In genomic region chr15:96171842-96172241, GRCh38 we compare ENCODE assay signal across 21 cellular contexts.
A peak's percentile ranks its signal among the peaks of the same experiment; 100 is the strongest.
DNase-seq lines count a peak whose midpoint lies in the region; ATAC-seq, FAIRE-seq and TF ChIP-seq lines count a peak whose summit lies in the region.
"Had no signal": no experiment of that assay in that cellular context is flagged by ENCODE, and none has a peak within 500 bp of the region (broad histone marks: within the 10 kb centered on the region; RNA-seq: fewer than 3 reads in every experiment).

No MANE protein-coding gene starts in this region.

- H3K36me3 Mint-ChIP-seq in activated naive CD8-positive, alpha-beta T cell treated with anti-CD3 and anti-CD28 coated beads, Interleukin-2, amount 50 U/mL, for 24 hours (ENCODE audit: low read depth): no peaks in the 10 kb centered on the region

- peak; percentile 43 to 65 (median 52) for ATAC-seq in pancreas
- no peak for ATAC-seq in activated naive CD8-positive, alpha-beta T cell treated with anti-CD3 and anti-CD28 coated beads, Interleukin-2, amount 50 U/mL, for 24 hours
- ATAC-seq: Right ventricle myocardium inferior had no signal

- peaks cover 9% of the 10 kb centered on the region; the same call in 1 of the 2 replicates for H3K9me3 ChIP-seq in iPS-20b (ENCODE audit: insufficient read depth, low read depth, low read length)
- no peaks in the 10 kb centered on the region for H3K9me3 ChIP-seq in pancreas
- H3K9me3 ChIP-seq: ovary had no signal

- H3K4me1 ChIP-seq in iPS-20b (ENCODE audit: insufficient read depth, low read length) (peaks cover 25% of the 10 kb centered on the region), pancreas (peaks cover 0 to 16% (median 4%) of the 10 kb centered on the region in 3 donors)

- intact Hi-C loops in pancreas (cut with DNase I): no loop called here

- H3K27me3 ChIP-seq in iPS-20b (ENCODE audit: insufficient read depth, low read length) (no peaks in the 10 kb centered on the region), pancreas (no peaks in the 10 kb centered on the region)
- H3K27me3 ChIP-seq: brain microvascular endothelial cell, ovary had no signal

- peaks cover 19% of the 10 kb centered on the region for H3K27me3 Mint-ChIP-seq in activated naive CD8-positive, alpha-beta T cell treated with anti-CD3 and anti-CD28 coated beads, Interleukin-2, amount 50 U/mL, for 24 hours

- TF ChIP-seq CTCF in pancreas (IDR thresholded peaks at IDR 0.05): no peak

- H3K36me3 ChIP-seq in iPS-20b (ENCODE audit: insufficient read depth, low read depth, low read length) (no peaks in the 10 kb centered on the region), pancreas (no peaks in the 10 kb centered on the region)
- H3K36me3 ChIP-seq: brain microvascular endothelial cell, ovary had no signal

- H3K9me3 Mint-ChIP-seq in activated naive CD8-positive, alpha-beta T cell treated with anti-CD3 and anti-CD28 coated beads, Interleukin-2, amount 50 U/mL, for 24 hours: peaks cover 7% of the 10 kb centered on the region
- H3K9me3 Mint-ChIP-seq: T-helper 1 cell treated with Interleukin-12 subunit alpha and Interleukin-12 subunit beta and Interleukin-4 antibody, amounts not matched to agents 30 μg/mL and 1 μg/mL, for 36 hours had no signal

- no peaks in the 10 kb centered on the region for H3K4me1 Mint-ChIP-seq in activated naive CD8-positive, alpha-beta T cell treated with anti-CD3 and anti-CD28 coated beads, Interleukin-2, amount 50 U/mL, for 24 hours

- FAIRE-seq in pancreas (lab: Jason Lieb, UNC): no peak
- FAIRE-seq: urothelium cell line had no signal

- H3K27ac ChIP-seq in iPS-20b (ENCODE audit: low read length) (no peak overlapping the region), pancreas (peak overlapping the region in 3 of 4 donors; percentile 43 to 74 (median 51))
- H3K27ac ChIP-seq: brain microvascular endothelial cell had no signal

- H3K9ac ChIP-seq in iPS-20b (ENCODE audit: low read depth, low read length): no peak overlapping the region

- DNase-seq in GM04503 (ENCODE audit: low read depth): peak; percentile 23
- peak; percentile 44 for DNase-seq in astrocyte of the hippocampus (ENCODE audit: low read depth, low spot score)
- no peak for DNase-seq in pancreas
- DNase-seq in activated naive CD8-positive, alpha-beta T cell treated with anti-CD3 and anti-CD28 coated beads, Interleukin-2, amount 50 U/mL, for 24 hours: no peak
- DNase-seq in stimulated activated CD8-positive, alpha-beta memory T cell treated with anti-CD3 and anti-CD28 coated beads, Interleukin-4, amount 100 ng/mL, for 48 hours: no peak
- DNase-seq in foreskin melanocyte: no peak
- DNase-seq in Ammon's horn (ENCODE audit: low spot score): no peak
- DNase-seq: activated CD4-positive, alpha-beta T cell treated with anti-CD3 and anti-CD28 coated beads for 1 hour; activated CD8-positive, alpha-beta memory T cell treated with anti-CD3 and anti-CD28 coated beads, Interleukin-2, amount 50 U/mL, for 4 hours; activated naive CD4-positive, alpha-beta T cell treated with Interleukin-2 at 50 U/mL for 16 hours; brain microvascular endothelial cell; DMS 273 treated with DMSO at 0.1 percent for 48 hours; NCI-H146; NCI-H345; ovary; stimulated activated CD4-positive, alpha-beta T cell treated with anti-CD3 and anti-CD28 coated beads, Interleukin-12 subunit alpha, Interleukin-12 subunit beta, amount 100 ng/mL, for 4 hours had no signal

- H3K4me3 ChIP-seq in iPS-20b (ENCODE audit: low read length): 0 out of 2 replicates have a peak overlapping the region, but pooled peaks have one; percentile 6
- H3K4me3 ChIP-seq in pancreas: peak overlapping the region in 1 of 4 donors; percentile 5
- H3K4me3 ChIP-seq: ovary had no signal

- WGBS in pancreas, 2 donors: 14 to 18% methylated on average over 4 of the region's 4 CpGs

- no peak overlapping the region for H3K27ac Mint-ChIP-seq in activated naive CD8-positive, alpha-beta T cell treated with anti-CD3 and anti-CD28 coated beads, Interleukin-2, amount 50 U/mL, for 24 hours
- H3K27ac Mint-ChIP-seq: stimulated activated naive CD8-positive, alpha-beta T cell treated with anti-CD3 and anti-CD28 coated beads, Interleukin-15, Interleukin-2, amounts not matched to agents 100 ng/mL and 50 ng/mL, for 24 hours; T-helper 1 cell treated with Interleukin-12 subunit alpha and Interleukin-12 subunit beta and Interleukin-4 antibody, amounts not matched to agents 30 μg/mL and 1 μg/mL, for 36 hours had no signal

- no peak overlapping the region for H3K4me3 Mint-ChIP-seq in activated naive CD8-positive, alpha-beta T cell treated with anti-CD3 and anti-CD28 coated beads, Interleukin-2, amount 50 U/mL, for 24 hours
- H3K4me3 Mint-ChIP-seq: stimulated activated naive CD8-positive, alpha-beta T cell treated with anti-CD3 and anti-CD28 coated beads, Interleukin-15, Interleukin-2, amounts not matched to agents 100 ng/mL and 50 ng/mL, for 24 hours; T-helper 1 cell treated with Interleukin-12 subunit alpha and Interleukin-12 subunit beta and Interleukin-4 antibody, amounts not matched to agents 30 μg/mL and 1 μg/mL, for 36 hours had no signal

Comparison
In these comparisons a context has a peak if more than half of its experiments do, and no peak if none do; other contexts are left out.
1. DNase-seq: peak in GM04503 (single experiment) and astrocyte of the hippocampus (single experiment); none in pancreas (0 of 6), activated naive CD8-positive, alpha-beta T cell treated with anti-CD3 and anti-CD28 coated beads, Interleukin-2, amount 50 U/mL, for 24 hours (single experiment), stimulated activated CD8-positive, alpha-beta memory T cell treated with anti-CD3 and anti-CD28 coated beads, Interleukin-4, amount 100 ng/mL, for 48 hours (single experiment), foreskin melanocyte (single experiment) and Ammon's horn (single experiment).